31 cellular contexts compared by ENCODE assay signal in genomic region chr19:7311911-7312310, GRCh38.
"Had no signal": no experiment of that assay in that cellular context is flagged by ENCODE, and none has a peak within 500 bp of the region (broad histone marks: within the 10 kb centered on the region; RNA-seq: fewer than 3 reads in every experiment).

No MANE protein-coding gene starts in this region.

- H3K27me3 Mint-ChIP-seq: natural killer cell treated with Interleukin-12 subunit alpha and Interleukin-12 subunit beta and Interleukin-15 and Interleukin-18, amount 100 ng/mL, for 72 hours; progenitor cell of endocrine pancreas; stimulated activated memory B cell treated with anti-CD40 and anti-IgM and Interleukin-4, amounts not matched to agents 10 μg/mL and 1 μg/mL and 100 μg/mL, for 72 hours; stimulated activated naive CD8-positive, alpha-beta T cell treated with anti-CD3 and anti-CD28 coated beads, Interleukin-15, amount 100 ng/mL, for 72 hours; type B pancreatic cell had no signal

- H3K4me1 ChIP-seq: parathyroid adenoma, psoas muscle, right lobe of liver, sigmoid colon, suprapubic skin, testis, tibial artery, transverse colon, upper lobe of right lung, uterus had no signal

- H3K4me1 Mint-ChIP-seq: nephron progenitor cell; neural crest cell; stimulated activated naive CD8-positive, alpha-beta T cell treated with anti-CD3 and anti-CD28 coated beads, Interleukin-15, amount 100 ng/mL, for 72 hours had no signal

- H3K9me3 ChIP-seq: ovary, psoas muscle, right lobe of liver, sigmoid colon, suprapubic skin, testis, tibial artery, transverse colon, upper lobe of right lung, uterus had no signal

- H3K27ac ChIP-seq: ovary, psoas muscle, right lobe of liver, sigmoid colon, suprapubic skin, testis, tibial artery, transverse colon, upper lobe of right lung, uterus had no signal

- DNase-seq: naive thymus-derived CD8-positive, alpha-beta T cell; nephron progenitor cell; occipital lobe; ovary; posterior cingulate gyrus; psoas muscle; right cardiac atrium; sigmoid colon; small intestine; stimulated activated CD4-positive, alpha-beta T cell treated with anti-CD3 and anti-CD28 coated beads, Interleukin-12 subunit alpha, Interleukin-12 subunit beta, amount 100 ng/mL, for 4 hours; stimulated activated CD4-positive, alpha-beta T cell treated with anti-CD3 and anti-CD28 coated beads, Interleukin-1b, Interleukin-23, amount 100 ng/mL, for 48 hours; stimulated activated CD4-positive, alpha-beta T cell treated with anti-CD3 and anti-CD28 coated beads, Interleukin-4, amount 100 ng/mL, for 1 hour; stimulated activated CD4-positive, alpha-beta T cell treated with anti-CD3 and anti-CD28 coated beads, Interleukin-4, amount 100 ng/mL, for 4 hours; stimulated activated CD8-positive, alpha-beta memory T cell treated with anti-CD3 and anti-CD28 coated beads, Interleukin-4, amount 100 ng/mL, for 48 hours; stimulated activated naive CD4-positive, alpha-beta T cell; stimulated activated naive CD8-positive, alpha-beta T cell treated with anti-CD3 and anti-CD28 coated beads, Interleukin-15, amount 100 ng/mL, for 72 hours; stimulated activated naive CD8-positive, alpha-beta T cell treated with anti-CD3 and anti-CD28 coated beads, Interleukin-15, Interleukin-2, amounts not matched to agents 100 U/mL and 50 U/mL, for 24 hours; substantia nigra; testis; transverse colon; uterus had no signal

- H3K27ac Mint-ChIP-seq: natural killer cell treated with Interleukin-12 subunit alpha and Interleukin-12 subunit beta and Interleukin-15 and Interleukin-18, amount 100 ng/mL, for 72 hours; nephron progenitor cell; progenitor cell of endocrine pancreas; stimulated activated memory B cell treated with anti-CD40 and anti-IgM and Interleukin-4, amounts not matched to agents 10 μg/mL and 1 μg/mL and 100 μg/mL, for 72 hours; stimulated activated naive CD8-positive, alpha-beta T cell treated with anti-CD3 and anti-CD28 coated beads, Interleukin-15, amount 100 ng/mL, for 72 hours; type B pancreatic cell had no signal

- ATAC-seq: naive thymus-derived CD8-positive, alpha-beta T cell; natural killer cell treated with Interleukin-12 subunit alpha and Interleukin-12 subunit beta and Interleukin-15 and Interleukin-18, amount 100 ng/mL, for 72 hours; psoas muscle; stimulated activated memory B cell treated with anti-CD40 and anti-IgM and Interleukin-4, amounts not matched to agents 10 μg/mL and 1 μg/mL and 100 μg/mL, for 72 hours; stimulated activated naive CD8-positive, alpha-beta T cell treated with anti-CD3 and anti-CD28 coated beads, Interleukin-15, amount 100 ng/mL, for 72 hours; stimulated activated naive CD8-positive, alpha-beta T cell treated with anti-CD3 and anti-CD28 coated beads, Interleukin-15, Interleukin-2, amounts not matched to agents 100 U/mL and 50 U/mL, for 24 hours; upper lobe of right lung had no signal

- H3K9me3 Mint-ChIP-seq: natural killer cell treated with Interleukin-12 subunit alpha and Interleukin-12 subunit beta and Interleukin-15 and Interleukin-18, amount 100 ng/mL, for 72 hours; stimulated activated memory B cell treated with anti-CD40 and anti-IgM and Interleukin-4, amounts not matched to agents 10 μg/mL and 1 μg/mL and 100 μg/mL, for 72 hours; stimulated activated naive CD8-positive, alpha-beta T cell treated with anti-CD3 and anti-CD28 coated beads, Interleukin-15, amount 100 ng/mL, for 72 hours; type B pancreatic cell had no signal

- H3K9ac ChIP-seq: parathyroid adenoma had no signal

- H3K27me3 ChIP-seq: ovary, right lobe of liver, sigmoid colon, suprapubic skin, testis, tibial artery, transverse colon, upper lobe of right lung, uterus had no signal

- H3K4me3 ChIP-seq: ovary, psoas muscle, right lobe of liver, sigmoid colon, suprapubic skin, testis, tibial artery, transverse colon, upper lobe of right lung, uterus had no signal

- H3K4me3 Mint-ChIP-seq: natural killer cell treated with Interleukin-12 subunit alpha and Interleukin-12 subunit beta and Interleukin-15 and Interleukin-18, amount 100 ng/mL, for 72 hours; nephron progenitor cell; neural crest cell; stimulated activated memory B cell treated with anti-CD40 and anti-IgM and Interleukin-4, amounts not matched to agents 10 μg/mL and 1 μg/mL and 100 μg/mL, for 72 hours; stimulated activated naive CD8-positive, alpha-beta T cell treated with anti-CD3 and anti-CD28 coated beads, Interleukin-15, amount 100 ng/mL, for 72 hours; type B pancreatic cell had no signal

- H2AFZ ChIP-seq: parathyroid adenoma had no signal

- H3K36me3 ChIP-seq: ovary, right lobe of liver, sigmoid colon, suprapubic skin, tibial artery, transverse colon, upper lobe of right lung, uterus had no signal

- H3K36me3 Mint-ChIP-seq: naive thymus-derived CD8-positive, alpha-beta T cell; natural killer cell treated with Interleukin-12 subunit alpha and Interleukin-12 subunit beta and Interleukin-15 and Interleukin-18, amount 100 ng/mL, for 72 hours; stimulated activated memory B cell treated with anti-CD40 and anti-IgM and Interleukin-4, amounts not matched to agents 10 μg/mL and 1 μg/mL and 100 μg/mL, for 72 hours; type B pancreatic cell had no signal
